Comparison of ENCODE assay signal across 8 cellular contexts in the genomic region with DNA sequence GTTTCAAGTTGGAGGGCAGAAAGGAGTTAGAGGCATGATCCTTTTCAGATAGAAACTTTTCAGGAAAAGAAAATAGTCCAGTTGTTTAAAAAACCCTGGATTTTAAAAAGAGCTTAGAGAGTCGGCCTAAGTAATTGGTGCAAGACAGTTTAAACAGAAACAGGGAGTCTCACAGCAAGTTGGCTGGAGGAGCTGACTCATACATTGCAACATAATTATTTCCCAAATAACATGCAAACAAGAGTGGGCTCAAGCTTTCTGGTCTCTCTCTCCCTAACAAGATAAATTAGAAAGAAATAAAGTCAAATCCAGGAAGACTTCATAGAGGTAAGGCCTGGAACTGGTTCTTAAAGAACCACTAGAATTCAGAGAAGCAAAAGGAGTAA.
DNase-seq lines count a peak whose midpoint lies in the region; ATAC-seq and TF ChIP-seq lines count a peak whose summit lies in the region.

No MANE protein-coding gene starts in this region.

- TF ChIP-seq POLR2A in Peyer's patch (IDR thresholded peaks at IDR 0.05), result no peak

- H3K4me1 ChIP-seq in Peyer's patch (no peaks in the 10 kb centered on the region), rectal smooth muscle tissue (ENCODE audit: control insufficient read depth, insufficient read depth, low read length) (peaks cover 32% of the 10 kb centered on the region)

- H3K27ac ChIP-seq in Peyer's patch (peak overlapping the region in 3 of 4 donors; percentile 34 to 77 (median 63)), rectal smooth muscle tissue (ENCODE audit: low read depth, low read length) (peak overlapping the region; percentile 71)

- H3K9ac ChIP-seq in rectal smooth muscle tissue (ENCODE audit: low read length), result no peak overlapping the region

- H3K36me3 ChIP-seq in Peyer's patch (no peaks in the 10 kb centered on the region), rectal smooth muscle tissue (ENCODE audit: control insufficient read depth, insufficient read depth, low read length) (no peaks in the 10 kb centered on the region)

- TF ChIP-seq CTCF in Peyer's patch (IDR thresholded peaks at IDR 0.05), result no peak

- no peak for ATAC-seq in HG03520 (IDR thresholded peaks at IDR 0.05; ENCODE audit: unreplicated experiment)
- ATAC-seq in HG03432 (IDR thresholded peaks at IDR 0.05; ENCODE audit: unreplicated experiment), result no peak

- DNase-seq in EH (ENCODE audit: low read depth) (peak; percentile 87), Peyer's patch (no peak), fibroblast of peridontal ligament (ENCODE audit: extremely low read depth) (peak; percentile 96), NCI-H2107 (lab: John Stamatoyannopoulos, UW) (no peak), middle frontal gyrus (ENCODE audit: extremely low spot score, low spot score) (no peak)

- H3K4me3 ChIP-seq in Peyer's patch, result no peak overlapping the region
- no peak overlapping the region for H3K4me3 ChIP-seq in rectal smooth muscle tissue (ENCODE audit: low read length)

- H3K27me3 ChIP-seq in Peyer's patch (no peaks in the 10 kb centered on the region), rectal smooth muscle tissue (ENCODE audit: control insufficient read depth, insufficient read depth, low read length) (no peaks in the 10 kb centered on the region)

- H3K9me3 ChIP-seq in Peyer's patch, result no peaks in the 10 kb centered on the region

Comparison
In these comparisons a context has a peak if more than half of its experiments do, and no peak if none do; other contexts are left out.
1. DNase-seq: peak in EH (single experiment) and fibroblast of peridontal ligament (single experiment); none in Peyer's patch (0 of 3), NCI-H2107 (single experiment) and middle frontal gyrus (single experiment).